ENCODE assay signal across 33 cellular contexts in the genomic region with DNA sequence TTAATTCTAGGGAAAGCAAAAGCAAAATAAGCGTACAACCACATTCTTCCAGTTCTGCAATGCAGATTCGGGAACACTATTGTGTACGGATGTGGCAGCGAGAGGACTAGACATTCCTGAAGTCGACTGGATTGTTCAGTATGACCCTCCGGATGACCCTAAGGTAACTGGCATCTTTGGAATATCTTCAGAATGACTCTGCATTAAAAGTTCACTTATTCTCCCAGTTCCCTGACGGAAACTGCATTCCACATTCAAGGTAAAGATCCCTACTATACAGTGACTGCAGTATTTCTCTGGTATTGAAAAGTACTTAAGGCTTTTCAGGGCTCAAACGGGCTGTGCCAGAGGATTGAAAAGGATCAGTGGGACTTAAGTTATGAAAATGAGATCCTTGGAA.
"Had no signal": no experiment of that assay in that cellular context is flagged by ENCODE, and none has a peak within 500 bp of the region (broad histone marks: within the 10 kb centered on the region; RNA-seq: fewer than 3 reads in every experiment).

No MANE protein-coding gene starts in this region.

- H3K4me1 Mint-ChIP-seq: brain, mesothelial cell of epicardium had no signal

- H3K4me1 ChIP-seq: colonic mucosa, esophagus squamous epithelium, testis, transverse colon, uterus had no signal

- H3K4me3 ChIP-seq: cardiac muscle cell, colonic mucosa, esophagus squamous epithelium, ovary, skin epidermis, testis, transverse colon, uterus had no signal

- H3K27ac Mint-ChIP-seq: activated B cell treated with CpG ODN at 0.5 μM for 24 hours; activated CD8-positive, alpha-beta T cell treated with anti-CD3 and anti-CD28 coated beads for 36 hours; activated naive CD8-positive, alpha-beta T cell; brain; mesothelial cell of epicardium; progenitor cell of endocrine pancreas had no signal

- H3K36me3 ChIP-seq: ovary, uterus had no signal

- H3K27ac ChIP-seq: cardiac muscle cell, colonic mucosa, epithelial cell of prostate, esophagus squamous epithelium, ovary, skin epidermis, testis, transverse colon, uterus had no signal

- ATAC-seq: activated CD8-positive, alpha-beta T cell treated with anti-CD3 and anti-CD28 coated beads for 36 hours; left cardiac atrium; left ventricle myocardium superior; naive thymus-derived CD4-positive, alpha-beta T cell; sciatic nerve; stimulated activated naive CD8-positive, alpha-beta T cell treated with anti-CD3 and anti-CD28 coated beads, Interleukin-15, Interleukin-2, amounts not matched to agents 100 U/mL and 50 U/mL, for 24 hours had no signal

- H3K27me3 ChIP-seq: cardiac muscle cell, colonic mucosa, esophagus squamous epithelium, ovary, testis, transverse colon, uterus had no signal

- FAIRE-seq: endometrium, islet of Langerhans had no signal

- DNase-seq: activated B cell treated with CpG ODN at 0.5 μM for 24 hours; activated CD4-positive, alpha-beta T cell treated with anti-CD3 and anti-CD28 coated beads, Interleukin-2, amount 50 U/mL, for 1 hour; activated CD8-positive, alpha-beta T cell treated with anti-CD3 and anti-CD28 coated beads for 36 hours; activated effector memory CD4-positive, alpha-beta T cell treated with Interleukin-2 at 50 U/mL for 16 hours; activated naive CD4-positive, alpha-beta T cell treated with Interleukin-2 at 50 U/mL for 16 hours; activated T-cell treated with anti-CD3 and anti-CD28 coated beads, Interleukin-2, amount 50 U/mL, for 48 hours; aorta; cerebellar nuclear complex; colonic mucosa; effector CD8-positive, alpha-beta T cell; esophagus squamous epithelium; foreskin melanocyte; left cardiac atrium; left ventricle myocardium superior; naive thymus-derived CD4-positive, alpha-beta T cell; ovary; retina; stimulated activated CD4-positive, alpha-beta T cell treated with anti-CD3 and anti-CD28 coated beads, Interleukin-12 subunit alpha, Interleukin-12 subunit beta, amount 100 ng/mL, for 4 hours; stimulated activated CD4-positive, alpha-beta T cell treated with anti-CD3 and anti-CD28 coated beads, Interleukin-4, amount 100 ng/mL, for 1 hour; stimulated activated naive CD8-positive, alpha-beta T cell treated with anti-CD3 and anti-CD28 coated beads, Interleukin-15, Interleukin-2, amounts not matched to agents 100 U/mL and 50 U/mL, for 24 hours; testis; transverse colon; uterus had no signal

- H3K4me3 Mint-ChIP-seq: activated B cell treated with CpG ODN at 0.5 μM for 24 hours; activated CD8-positive, alpha-beta T cell treated with anti-CD3 and anti-CD28 coated beads for 36 hours; activated naive CD8-positive, alpha-beta T cell; brain; mesothelial cell of epicardium; naive thymus-derived CD4-positive, alpha-beta T cell had no signal

- H3K9me3 Mint-ChIP-seq: activated B cell treated with CpG ODN at 0.5 μM for 24 hours; activated CD8-positive, alpha-beta T cell treated with anti-CD3 and anti-CD28 coated beads for 36 hours; brain; mesothelial cell of epicardium had no signal

- H3K9me3 ChIP-seq: colonic mucosa, esophagus squamous epithelium, ovary, testis, transverse colon, uterus had no signal

- H3K27me3 Mint-ChIP-seq: activated B cell treated with CpG ODN at 0.5 μM for 24 hours; activated CD8-positive, alpha-beta T cell treated with anti-CD3 and anti-CD28 coated beads for 36 hours; activated naive CD8-positive, alpha-beta T cell; brain; naive thymus-derived CD4-positive, alpha-beta T cell; progenitor cell of endocrine pancreas had no signal
